8 cellular contexts compared by ENCODE assay signal in genomic region chr3:129278439-129278969, GRCh38. TPM values are rescaled to one million over a fixed set of nuclear protein-coding genes. Genes with fewer than 3 reads are reported as not detected.
A peak's percentile ranks its signal among the peaks of the same experiment; 100 is the strongest.
DNase-seq lines count a peak whose midpoint lies in the region; ATAC-seq and TF ChIP-seq lines count a peak whose summit lies in the region.

Gene HMCES, plus strand, starts transcription at chr3:129278870. Its CDS starts 863 bp downstream, at chr3:129279733.

- CTCF ChIA-PET in Panc1 (lab: Charles Lee): no interaction called here

- in situ Hi-C loops in Panc1 (cut with HindIII; ENCODE audit: low pct_unique_long_range_greater_than_20kb, low sequenced_read_pairs): no loop called here

- no peaks in the 10 kb centered on the region for H3K27me3 Mint-ChIP-seq in activated T-cell treated with anti-CD3 and anti-CD28 coated beads, Interleukin-2, amount 50 U/mL, for 4 hours (ENCODE audit: low read depth)

- no peaks in the 10 kb centered on the region for H3K9me3 Mint-ChIP-seq in activated T-cell treated with anti-CD3 and anti-CD28 coated beads, Interleukin-2, amount 50 U/mL, for 4 hours

- H3K36me3 Mint-ChIP-seq in activated T-cell treated with anti-CD3 and anti-CD28 coated beads, Interleukin-2, amount 50 U/mL, for 4 hours (ENCODE audit: insufficient read depth): peaks cover 30% of the 10 kb centered on the region

- H3K4me3 ChIP-seq in Panc1 (ENCODE audit: low read depth in 2 of 2, low read length in 2 of 2): peak within 1 kb of the TSS; percentile 78 to 96

- POLR2A ChIA-PET in Panc1 (lab: Charles Lee): interaction anchor here (0.9 kb wide), 1 partner anchor 18 kb away, joined by 3 read pairs; no protein-coding TSS in a partner anchor

- H3K27me3 ChIP-seq in Panc1 (ENCODE audit: control insufficient read depth, insufficient read depth, low read length): no peaks in the 10 kb centered on the region

- no peaks in the 10 kb centered on the region for H3K9me3 ChIP-seq in KOPT-K1 (ENCODE audit: insufficient read depth, low read length, poor library complexity, severe bottlenecking)
- no peaks in the 10 kb centered on the region for H3K9me3 ChIP-seq in Panc1 (ENCODE audit: control insufficient read depth, insufficient read depth, low read depth, low read length)

- no TSS peak for BruUV-seq in Panc1 (replicated peaks; lab: Mats Ljungman, UMichigan)

- no peak for TF ChIP-seq CTCF in Panc1 (IDR thresholded peaks at IDR 0.05)

- ATAC-seq in GM21619 (IDR thresholded peaks at IDR 0.05; ENCODE audit: unreplicated experiment) (peak; percentile 30), Panc1 (peak; percentile 96)
- ATAC-seq in activated T-cell treated with anti-CD3 and anti-CD28 coated beads, Interleukin-2, amount 50 U/mL, for 4 hours: peak; percentile 90 to 91

- H3K4me1 Mint-ChIP-seq in activated T-cell treated with anti-CD3 and anti-CD28 coated beads, Interleukin-2, amount 50 U/mL, for 4 hours (ENCODE audit: low read depth): peaks cover 45% of the 10 kb centered on the region

- H3K27ac ChIP-seq in KOPT-K1 (ENCODE audit: low read depth, low read length, poor library complexity, severe bottlenecking): peak within 1 kb of the TSS; percentile 76
- peak within 1 kb of the TSS; percentile 94 for H3K27ac ChIP-seq in Panc1 (ENCODE audit: low read length)

- DNase-seq in COLO668 (lab: John Stamatoyannopoulos, UW; ENCODE audit: unreplicated experiment) (peak; percentile 88), Panc1 (ENCODE audit: low read depth, low spot score) (peak; percentile 33), erythroblast (lab: John Stamatoyannopoulos, UW) (peak; percentile 91 to 96), mucosa of gallbladder (ENCODE audit: low spot score) (peak; percentile 91)
- DNase-seq in activated T-cell treated with anti-CD3 and anti-CD28 coated beads, Interleukin-2, amount 50 U/mL, for 4 hours: peak; percentile 94
- peak; percentile 91 for DNase-seq in stimulated activated CD8-positive, alpha-beta memory T cell treated with anti-CD3 and anti-CD28 coated beads, Interleukin-4, amount 100 ng/mL, for 24 hours (ENCODE audit: low read depth)

- H3K36me3 ChIP-seq in KOPT-K1 (ENCODE audit: insufficient read depth, low read length): peaks cover 60% of the 10 kb centered on the region
- H3K36me3 ChIP-seq in Panc1 (ENCODE audit: control insufficient read depth, insufficient read depth, low read length): peaks cover 19% of the 10 kb centered on the region

- H3K4me1 ChIP-seq in Panc1 (ENCODE audit: control insufficient read depth, insufficient read depth, low read length): peaks cover 17% of the 10 kb centered on the region

- TF ChIP-seq POLR2A in erythroblast (IDR thresholded peaks at IDR 0.05; ENCODE audit: low read length): peak; percentile 82

- peak within 1 kb of the TSS; percentile 98 for H3K4me3 Mint-ChIP-seq in activated T-cell treated with anti-CD3 and anti-CD28 coated beads, Interleukin-2, amount 50 U/mL, for 4 hours

- intact Hi-C loops in Panc1 (cut with micrococcal nuclease; ENCODE audit: unreplicated experiment): no loop called here

RNA-seq across cellular contexts. Expression of gene HMCES, which starts in this region (rescaled TPM):
- 94.6 TPM for total RNA-seq in Panc1 (2021; ENCODE audit: unreplicated experiment)
- 104 TPM for polyA plus RNA-seq in Panc1 (2012; ENCODE audit: insufficient read length)
- total RNA-seq in activated T-cell treated with anti-CD3 and anti-CD28 coated beads, Interleukin-2, amount 50 U/mL, for 4 hours: 10 to 100 TPM; 62.3 to 74.9 (median 68.6) TPM
- 44.3 TPM for total RNA-seq in mucosa of gallbladder

Comparison
In these comparisons a context has a peak if more than half of its experiments do, and no peak if none do; other contexts are left out.
1. Peak in every context shown above with its lines: DNase-seq, ATAC-seq, H3K4me3 ChIP-seq and H3K27ac ChIP-seq.
2. DNase-seq: peak in every context shown above with its lines; median percentile 94 in activated T-cell treated with anti-CD3 and anti-CD28 coated beads, Interleukin-2, amount 50 U/mL, for 4 hours; 94 in erythroblast; 91 in mucosa of gallbladder; 91 in stimulated activated CD8-positive, alpha-beta memory T cell treated with anti-CD3 and anti-CD28 coated beads, Interleukin-4, amount 100 ng/mL, for 24 hours; 88 in COLO668; 33 in Panc1.
3. ATAC-seq: peak in every context shown above with its lines; median percentile 96 in Panc1; 90 in activated T-cell treated with anti-CD3 and anti-CD28 coated beads, Interleukin-2, amount 50 U/mL, for 4 hours; 30 in GM21619.